Comparison of ENCODE assay signal across 8 cellular contexts in genomic region chr6:85449388-85449817, GRCh38. TPM values are rescaled to one million over a fixed set of nuclear protein-coding genes. Genes with fewer than 3 reads are reported as not detected.
DNase-seq lines count a peak whose midpoint lies in the region; ATAC-seq and TF ChIP-seq lines count a peak whose summit lies in the region.

No MANE protein-coding gene starts in this region.

- peak overlapping the region; percentile 78 for H2AFZ ChIP-seq in ACC112 (ENCODE audit: low read length, unreplicated experiment)

- peaks cover 34% of the 10 kb centered on the region for H3K36me3 ChIP-seq in ACC112 (ENCODE audit: insufficient read depth, low read length)

- no peak for TF ChIP-seq CTCF in epithelial cell of esophagus (IDR thresholded peaks at IDR 0.05; ENCODE audit: insufficient read depth, low read depth, low read length, missing control alignments)

- H3K36me3 Mint-ChIP-seq in activated CD4-positive, alpha-beta T cell treated with anti-CD3 and anti-CD28 coated beads, Interleukin-2, amount 10 ng/mL, durations not matched to agents 24 days and 14 days (ENCODE audit: low read depth): peaks cover 31% of the 10 kb centered on the region

- ATAC-seq in GM18909 (IDR thresholded peaks at IDR 0.05; ENCODE audit: poor library complexity, unreplicated experiment) (peak; percentile 76), HG03135 (IDR thresholded peaks at IDR 0.05; ENCODE audit: unreplicated experiment) (peak; percentile 75)

- H3K4me1 Mint-ChIP-seq in activated CD4-positive, alpha-beta T cell treated with anti-CD3 and anti-CD28 coated beads, Interleukin-2, amount 10 ng/mL, durations not matched to agents 24 days and 14 days: peaks cover 61% of the 10 kb centered on the region

- peaks cover 72% of the 10 kb centered on the region for H3K79me2 ChIP-seq in ACC112 (ENCODE audit: control insufficient read depth, insufficient read depth, low read length, unreplicated experiment)

- peak overlapping the region; percentile 89 for H3K27ac Mint-ChIP-seq in activated CD4-positive, alpha-beta T cell treated with anti-CD3 and anti-CD28 coated beads, Interleukin-2, amount 10 ng/mL, durations not matched to agents 24 days and 14 days

- peaks cover 20% of the 10 kb centered on the region for H3K27me3 Mint-ChIP-seq in activated CD4-positive, alpha-beta T cell treated with anti-CD3 and anti-CD28 coated beads, Interleukin-2, amount 10 ng/mL, durations not matched to agents 24 days and 14 days

- H3K27ac ChIP-seq in ACC112 (ENCODE audit: low read depth, low read length) (peak overlapping the region; percentile 100), temporal lobe (ENCODE audit: low read depth, low read length) (peak overlapping the region; percentile 17)

- H3K9me3 Mint-ChIP-seq in activated CD4-positive, alpha-beta T cell treated with anti-CD3 and anti-CD28 coated beads, Interleukin-2, amount 10 ng/mL, durations not matched to agents 24 days and 14 days: no peaks in the 10 kb centered on the region

- intact Hi-C loops in activated CD4-positive, alpha-beta T cell treated with anti-CD3 and anti-CD28 coated beads, Interleukin-2, amount 10 ng/mL, durations not matched to agents 24 days and 14 days (cut with micrococcal nuclease): loop anchor here (1.0 to 2.0 kb wide), 2 partner anchors 33 to 229 kb away; no protein-coding TSS in a partner anchor

- H3K4me3 ChIP-seq in ACC112 (ENCODE audit: low read depth, low read length) (peak overlapping the region; percentile 96), epithelial cell of esophagus (ENCODE audit: low read length) (peak overlapping the region; percentile 68)

- peaks cover 53% of the 10 kb centered on the region for H3K4me1 ChIP-seq in ACC112 (ENCODE audit: control insufficient read depth, insufficient read depth, low read length, unreplicated experiment)

- DNase-seq in activated CD4-positive, alpha-beta T cell treated with anti-CD3 and anti-CD28 coated beads, Interleukin-2, amount 10 ng/mL, durations not matched to agents 24 days and 14 days: peak; percentile 90
- DNase-seq in epithelial cell of esophagus (ENCODE audit: low read depth) (peak; percentile 68), myocyte (ENCODE audit: low read depth) (peak; percentile 81), NCI-H1694 treated with DMSO at 0.1 percent for 48 hours (lab: John Stamatoyannopoulos, UW) (no peak)

- no peaks in the 10 kb centered on the region for H3K27me3 ChIP-seq in ACC112 (ENCODE audit: insufficient read depth, low read length)

- H3K4me3 Mint-ChIP-seq in activated CD4-positive, alpha-beta T cell treated with anti-CD3 and anti-CD28 coated beads, Interleukin-2, amount 10 ng/mL, durations not matched to agents 24 days and 14 days: peak overlapping the region; percentile 87

RNA-seq across cellular contexts. Expression of gene NT5E, which starts 0.5 kb away (rescaled TPM):
- 14.8 and 15.2 TPM in 2 replicates for total RNA-seq in activated CD4-positive, alpha-beta T cell treated with anti-CD3 and anti-CD28 coated beads, Interleukin-2, amount 10 ng/mL, durations not matched to agents 24 days and 14 days
- total RNA-seq in myocyte (29.4 and 42.7 TPM in 2 replicates), temporal lobe (6.9 TPM)
- 37.9 TPM for polyA plus RNA-seq in myocyte (2012)
